17 cellular contexts compared by ENCODE assay signal in genomic region chr6:138647006-138647405, GRCh38.
DNase-seq lines count a peak whose midpoint lies in the region; ATAC-seq and TF ChIP-seq lines count a peak whose summit lies in the region.
"Had no signal": no experiment of that assay in that cellular context is flagged by ENCODE, and none has a peak within 500 bp of the region (broad histone marks: within the 10 kb centered on the region; RNA-seq: fewer than 3 reads in every experiment).

No MANE protein-coding gene starts in this region.

- peak overlapping the region; percentile 75 for H3K27ac ChIP-seq in ACC112 (ENCODE audit: low read depth, low read length)

- peak overlapping the region; percentile 61 for H3K4me3 ChIP-seq in ACC112 (ENCODE audit: low read depth, low read length)

- no peaks in the 10 kb centered on the region for H3K27me3 Mint-ChIP-seq in mesothelial cell of epicardium (ENCODE audit: low read depth)
- H3K27me3 Mint-ChIP-seq: natural killer cell treated with Interleukin-12 subunit alpha and Interleukin-12 subunit beta and Interleukin-15 and Interleukin-18, amount 100 ng/mL, for 72 hours; type B pancreatic cell had no signal

- H2AFZ ChIP-seq in ACC112 (ENCODE audit: low read length, unreplicated experiment), result peak overlapping the region; percentile 26

- TF ChIP-seq CTCF in mesothelial cell of epicardium (IDR thresholded peaks at IDR 0.05; ENCODE audit: unreplicated experiment), result no peak

- no peaks in the 10 kb centered on the region for H3K36me3 ChIP-seq in ACC112 (ENCODE audit: insufficient read depth, low read length)

- peaks cover 12% of the 10 kb centered on the region for H3K4me1 ChIP-seq in ACC112 (ENCODE audit: control insufficient read depth, insufficient read depth, low read length, unreplicated experiment)

- peak overlapping the region; percentile 82 for H3K27ac Mint-ChIP-seq in mesothelial cell of epicardium
- H3K27ac Mint-ChIP-seq: activated CD4-positive, alpha-beta memory T cell treated with anti-CD3 and anti-CD28 coated beads for 36 hours; natural killer cell treated with Interleukin-12 subunit alpha and Interleukin-12 subunit beta and Interleukin-15 and Interleukin-18, amount 100 ng/mL, for 72 hours; T-helper 2 cell treated with Interferon-gamma antibody and Interleukin-4, amounts not matched to agents 5 μg/mL and 100 μg/mL, for 36 hours; type B pancreatic cell had no signal

- no peaks in the 10 kb centered on the region for H3K36me3 Mint-ChIP-seq in mesothelial cell of epicardium
- H3K36me3 Mint-ChIP-seq: activated CD4-positive, alpha-beta memory T cell treated with anti-CD3 and anti-CD28 coated beads for 36 hours; natural killer cell treated with Interleukin-12 subunit alpha and Interleukin-12 subunit beta and Interleukin-15 and Interleukin-18, amount 100 ng/mL, for 72 hours had no signal

- no peak overlapping the region for H3K4me3 Mint-ChIP-seq in mesothelial cell of epicardium
- H3K4me3 Mint-ChIP-seq: activated CD4-positive, alpha-beta memory T cell treated with anti-CD3 and anti-CD28 coated beads for 36 hours; natural killer cell treated with Interleukin-12 subunit alpha and Interleukin-12 subunit beta and Interleukin-15 and Interleukin-18, amount 100 ng/mL, for 72 hours; T-helper 2 cell treated with Interferon-gamma antibody and Interleukin-4, amounts not matched to agents 5 μg/mL and 100 μg/mL, for 36 hours; type B pancreatic cell had no signal

- ATAC-seq in HG02973 (IDR thresholded peaks at IDR 0.05; ENCODE audit: unreplicated experiment) (no peak), HG02610 (IDR thresholded peaks at IDR 0.05; ENCODE audit: unreplicated experiment) (no peak)
- ATAC-seq: natural killer cell treated with Interleukin-12 subunit alpha and Interleukin-12 subunit beta and Interleukin-15 and Interleukin-18, amount 100 ng/mL, for 72 hours had no signal

- H3K79me2 ChIP-seq in ACC112 (ENCODE audit: control insufficient read depth, insufficient read depth, low read length, unreplicated experiment), result no peaks in the 10 kb centered on the region

- peaks cover 5% of the 10 kb centered on the region for H3K4me1 Mint-ChIP-seq in mesothelial cell of epicardium

- DNase-seq in LHCN-M2 (ENCODE audit: low read depth) (peak; percentile 73), dermis blood vessel endothelial cell (peak; percentile 69), mesothelial cell of epicardium (ENCODE audit: low spot score in 2 of 2, unreplicated experiment in 2 of 2) (no peak), retina (no peak), NCI-H345 (lab: John Stamatoyannopoulos, UW) (no peak)
- DNase-seq: ACHN; activated CD4-positive, alpha-beta memory T cell treated with anti-CD3 and anti-CD28 coated beads for 36 hours; kidney glomerular epithelial cell; NCI-H146; NCI-H69; stimulated activated CD4-positive, alpha-beta T cell treated with anti-CD3 and anti-CD28 coated beads, Interleukin-15, amount 100 ng/mL, for 24 hours had no signal

- H3K9me3 Mint-ChIP-seq in mesothelial cell of epicardium, result no peaks in the 10 kb centered on the region
- H3K9me3 Mint-ChIP-seq: activated CD4-positive, alpha-beta memory T cell treated with anti-CD3 and anti-CD28 coated beads for 36 hours; natural killer cell treated with Interleukin-12 subunit alpha and Interleukin-12 subunit beta and Interleukin-15 and Interleukin-18, amount 100 ng/mL, for 72 hours; T-helper 2 cell treated with Interferon-gamma antibody and Interleukin-4, amounts not matched to agents 5 μg/mL and 100 μg/mL, for 36 hours; type B pancreatic cell had no signal

- no peaks in the 10 kb centered on the region for H3K27me3 ChIP-seq in ACC112 (ENCODE audit: insufficient read depth, low read length)

Comparison
In these comparisons a context has a peak if more than half of its experiments do, and no peak if none do; other contexts are left out.
1. DNase-seq: peak in LHCN-M2 (single experiment) and dermis blood vessel endothelial cell (single experiment); none in mesothelial cell of epicardium (0 of 2), retina (single experiment) and NCI-H345 (single experiment).